Comparison of ENCODE assay signal across 9 cellular contexts in the genomic region with DNA sequence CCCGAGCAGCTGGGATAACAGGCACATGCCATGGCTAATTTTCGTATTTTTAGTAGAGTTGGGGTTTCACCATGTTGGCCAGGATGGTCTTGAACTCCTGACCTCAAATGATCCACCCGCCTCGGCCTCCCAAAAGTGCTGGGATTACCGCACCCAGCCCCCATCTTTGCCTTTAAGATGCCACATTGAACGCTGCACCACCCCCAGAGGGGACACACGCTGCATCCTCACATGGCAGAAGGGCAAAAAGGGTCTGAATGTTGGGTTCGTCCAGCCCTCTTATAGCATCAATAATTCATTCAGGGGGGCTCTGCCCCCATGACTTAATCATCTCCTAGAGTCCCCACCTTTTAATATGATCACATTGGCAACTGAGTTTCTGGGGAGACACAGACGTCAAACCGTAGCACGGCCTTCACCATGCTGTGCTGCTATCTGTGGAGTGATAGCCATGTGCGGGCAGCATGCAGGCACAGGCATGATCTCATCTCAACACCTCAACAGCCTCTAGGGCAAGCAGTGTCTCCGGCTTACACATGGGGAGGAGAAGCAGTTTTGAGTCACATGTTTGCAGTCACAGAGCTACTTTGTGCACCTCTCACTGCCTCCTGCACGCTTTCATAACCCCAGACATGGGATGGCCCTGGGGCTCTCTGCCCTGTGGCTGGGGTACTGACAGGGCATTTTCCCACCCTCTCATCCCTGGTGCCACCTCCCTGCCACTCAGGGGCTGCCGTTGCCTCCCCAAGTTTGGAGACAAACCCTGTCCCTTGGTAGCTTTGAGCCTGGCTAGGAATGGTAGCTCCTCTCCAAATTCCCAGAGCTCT. TPM values are rescaled to one million over a fixed set of nuclear protein-coding genes. Genes with fewer than 3 reads are reported as not detected.
A peak's percentile ranks its signal among the peaks of the same experiment; 100 is the strongest.
DNase-seq lines count a peak whose midpoint lies in the region; ATAC-seq and TF ChIP-seq lines count a peak whose summit lies in the region.
"Had no signal": no experiment of that assay in that cellular context is flagged by ENCODE, and none has a peak within 500 bp of the region (broad histone marks: within the 10 kb centered on the region; RNA-seq: fewer than 3 reads in every experiment).

No MANE protein-coding gene starts in this region.

- intact Hi-C loops in CD14-positive monocyte (cut with micrococcal nuclease), result no loop called here

- peaks cover 2 to 5% of the 10 kb centered on the region in 2 donors for H3K36me3 Mint-ChIP-seq in CD14-positive monocyte
- H3K36me3 Mint-ChIP-seq in activated T-helper 17 cell treated with anti-CD3 and anti-CD28 coated beads, Interleukin-2, amount 50 U/mL, for 72 hours (ENCODE audit: low read depth), result peaks cover 100% of the 10 kb centered on the region

- ATAC-seq in HG02759 (IDR thresholded peaks at IDR 0.05; ENCODE audit: unreplicated experiment), result peak; percentile 31
- ATAC-seq in activated T-helper 17 cell treated with anti-CD3 and anti-CD28 coated beads, Interleukin-2, amount 50 U/mL, for 72 hours (replicated peaks), result peak; percentile 26
- no peak for ATAC-seq in HG03280 (IDR thresholded peaks at IDR 0.05; ENCODE audit: unreplicated experiment)

- H3K27me3 Mint-ChIP-seq in CD14-positive monocyte (ENCODE audit: low read depth in 3 of 3), result peaks cover 27 to 36% (median 33%) of the 10 kb centered on the region in 3 donors
- no peaks in the 10 kb centered on the region for H3K27me3 Mint-ChIP-seq in activated T-helper 17 cell treated with anti-CD3 and anti-CD28 coated beads, Interleukin-2, amount 50 U/mL, for 72 hours

- TF ChIP-seq CTCF in CD14-positive monocyte (IDR thresholded peaks at IDR 0.05), result no peak

- no peak overlapping the region for H3K27ac Mint-ChIP-seq in CD14-positive monocyte
- peak overlapping the region; percentile 62 for H3K27ac Mint-ChIP-seq in activated T-helper 17 cell treated with anti-CD3 and anti-CD28 coated beads, Interleukin-2, amount 50 U/mL, for 72 hours

- peaks cover 0 to 4% (median 0%) of the 10 kb centered on the region in 7 donors for H3K9me3 Mint-ChIP-seq in CD14-positive monocyte
- H3K9me3 Mint-ChIP-seq in activated T-helper 17 cell treated with anti-CD3 and anti-CD28 coated beads, Interleukin-2, amount 50 U/mL, for 72 hours, result no peaks in the 10 kb centered on the region

- DNase-seq in CD14-positive monocyte (ENCODE audit: low spot score), result peak; percentile 37
- peak; percentile 57 for DNase-seq in mesenteric fat pad (ENCODE audit: low spot score)
- DNase-seq in NCI-H446 (lab: John Stamatoyannopoulos, UW), result no peak
- DNase-seq in DMS79 treated with DMSO at 0.1 percent for 48 hours (lab: John Stamatoyannopoulos, UW), result no peak
- no peak for DNase-seq in effector CD8-positive, alpha-beta T cell (lab: John Stamatoyannopoulos, UW)
- DNase-seq: SIG-M5 had no signal

- H3K4me1 Mint-ChIP-seq in CD14-positive monocyte, result peaks cover 29% of the 10 kb centered on the region
- H3K4me1 Mint-ChIP-seq in activated T-helper 17 cell treated with anti-CD3 and anti-CD28 coated beads, Interleukin-2, amount 50 U/mL, for 72 hours, result peaks cover 5% of the 10 kb centered on the region

- peak overlapping the region in 1 of 2 donors; percentile 72 for H3K4me3 Mint-ChIP-seq in CD14-positive monocyte
- H3K4me3 Mint-ChIP-seq in activated T-helper 17 cell treated with anti-CD3 and anti-CD28 coated beads, Interleukin-2, amount 50 U/mL, for 72 hours, result no peak overlapping the region

RNA-seq across cellular contexts. Expression of gene IL21R, which starts 30.0 kb away (rescaled TPM):
- polyA plus RNA-seq in CD14-positive monocyte, result 1 to 10 TPM; 1.0 to 1.7 TPM
- total RNA-seq in activated T-helper 17 cell treated with anti-CD3 and anti-CD28 coated beads, Interleukin-2, amount 50 U/mL, for 72 hours, result 10 to 100 TPM; 41.8 to 53.6 TPM
- 0.22 TPM for total RNA-seq in mesenteric fat pad

Comparison
In these comparisons a context has a peak if more than half of its experiments do, and no peak if none do; other contexts are left out.
1. DNase-seq: peak in CD14-positive monocyte (single experiment) and mesenteric fat pad (single experiment); none in NCI-H446 (0 of 2), DMS79 treated with DMSO at 0.1 percent for 48 hours (single experiment) and effector CD8-positive, alpha-beta T cell (single experiment).
2. RNA of gene IL21R, which starts 30.0 kb away (total RNA-seq): 41.8 to 53.6 TPM in activated T-helper 17 cell treated with anti-CD3 and anti-CD28 coated beads, Interleukin-2, amount 50 U/mL, for 72 hours; 0.22 TPM in mesenteric fat pad (single experiment); every median in the first group is over 10 times any median in the second.